ENCODE assay signal across 20 cellular contexts in the genomic region with DNA sequence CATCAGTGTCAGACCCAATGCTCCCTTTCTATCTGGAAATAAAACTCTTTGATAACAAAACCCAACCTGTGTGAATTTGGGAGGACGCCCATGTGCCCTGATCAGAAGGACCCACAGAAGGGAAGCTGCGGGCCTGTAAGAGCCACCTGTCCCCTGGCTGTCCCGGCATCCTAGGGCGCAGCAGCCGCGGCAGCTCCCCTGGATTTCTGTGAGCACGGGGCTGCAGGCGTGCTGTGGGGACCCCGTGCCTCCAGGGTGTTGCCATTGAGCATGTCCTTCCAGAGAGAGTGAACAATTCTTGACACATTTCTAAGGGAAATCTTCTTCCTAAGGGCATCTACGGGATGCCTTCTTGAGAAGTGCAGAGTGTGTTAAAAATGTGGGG.
DNase-seq lines count a peak whose midpoint lies in the region; ATAC-seq, FAIRE-seq and TF ChIP-seq lines count a peak whose summit lies in the region.
"Had no signal": no experiment of that assay in that cellular context is flagged by ENCODE, and none has a peak within 500 bp of the region (broad histone marks: within the 10 kb centered on the region; RNA-seq: fewer than 3 reads in every experiment).

No MANE protein-coding gene starts in this region.

- 0 out of 2 replicates have a peak, but pooled peaks cover 4% of the 10 kb centered on the region for H3F3A ChIP-seq in GM23338 (replicated peaks; ENCODE audit: low read depth)

- H3K27ac ChIP-seq in GM23338 (ENCODE audit: low read depth) = no peak overlapping the region
- H3K27ac ChIP-seq in HCT116 (ENCODE audit: low read depth, low read length) = no peak overlapping the region
- no peak overlapping the region for H3K27ac ChIP-seq in H1 (ENCODE audit: low read depth, low read length)
- H3K27ac ChIP-seq in temporal lobe (ENCODE audit: low read depth, low read length) = peak overlapping the region; percentile 45
- H3K27ac ChIP-seq: A549; BLaER1 treated with 17β-estradiol and CSF1 and Interleukin-3, amounts not matched to agents 10 nM and 100 nM had no signal

- peak overlapping the region; percentile 40; the same call in 1 of the 2 replicates for H2BK15ac ChIP-seq in H1 (ENCODE audit: low read length)

- intact Hi-C loops in HCT116 (cut with micrococcal nuclease) = loop anchor here (1.0 kb wide), 1 partner anchor 87 kb away; no protein-coding TSS in a partner anchor

- BruUV-seq in HCT116 (replicated peaks; lab: Mats Ljungman, UMichigan) = no TSS peak

- H2AK5ac ChIP-seq in H1 (ENCODE audit: low read depth, low read length) = peak overlapping the region; percentile 90; the same call in 1 of the 2 replicates

- H3K23ac ChIP-seq in H1 (ENCODE audit: insufficient read length) = no peak overlapping the region

- H3K27ac Mint-ChIP-seq in GM23338 = no peak overlapping the region
- H3K27ac Mint-ChIP-seq: CD14-positive monocyte; CD4-positive, alpha-beta T cell; CD8-positive, alpha-beta memory T cell had no signal

- H3K4me3 ChIP-seq in GM23338 (no peak overlapping the region), HCT116 (replicated peaks in 1 of 2; ENCODE audit: low read depth in 1 of 2, low read length in 2 of 2) (no peak overlapping the region), H1 (ENCODE audit: extremely low read depth in 1 of 4, insufficient read depth in 2 of 4, low read depth in 3 of 4, low read length in 4 of 4) (no peak overlapping the region), MG63 (no peak overlapping the region)
- H3K4me3 ChIP-seq: A549; BLaER1 treated with 17β-estradiol and CSF1 and Interleukin-3, amounts not matched to agents 10 nM and 100 nM; GM12878 had no signal

- TF ChIP-seq RAD21 in HCT116 (IDR thresholded peaks at IDR 0.05; ENCODE audit: low read depth) = no peak
- no peak for TF ChIP-seq RAD21 in H1 (IDR thresholded peaks at IDR 0.05 in 1 of 2, conservative IDR thresholded peaks at IDR 0.05 in 1 of 2; ENCODE audit: low read depth in 2 of 2, low read length in 2 of 2)

- H3K9me2 ChIP-seq in GM23338 (ENCODE audit: insufficient read depth) (no peaks in the 10 kb centered on the region), HCT116 (ENCODE audit: insufficient read depth) (no peaks in the 10 kb centered on the region)

- H3K27me3 ChIP-seq in GM23338 (ENCODE audit: insufficient read depth) (no peaks in the 10 kb centered on the region), HCT116 (ENCODE audit: insufficient read depth, low read length) (no peaks in the 10 kb centered on the region), H1 (replicated peaks in 1 of 4; ENCODE audit: control insufficient read depth in 3 of 4, extremely low read depth in 1 of 4, insufficient read depth in 3 of 4, low read length in 3 of 4) (no peaks in the 10 kb centered on the region), MG63 (peaks cover 21% of the 10 kb centered on the region)
- H3K27me3 ChIP-seq: BE2C had no signal

- WGBS in H1 (ENCODE audit: extremely low coverage in 1 of 2, insufficient coverage in 1 of 2, insufficient read length in 1 of 2, insufficient replicate concordance in 2 of 2, low coverage in 1 of 2, low lambda C conversion rate in 2 of 2, missing lambda C conversion rate in 1 of 2), 2 experiments = 90% methylated on average over 10 of the region's 10 CpGs; no CpG with 5 or more reads in 1 of the 2 experiments

- H3K79me1 ChIP-seq in H1 (ENCODE audit: low read depth, low read length) = no peaks in the 10 kb centered on the region; the same call in 1 of the 2 replicates

- ATAC-seq in GM23338 (peak; percentile 18), HCT116 (peak; percentile 16; the same call in 1 of the 2 replicates), GM21367 (IDR thresholded peaks at IDR 0.05; ENCODE audit: unreplicated experiment) (no peak), HG02884 (IDR thresholded peaks at IDR 0.05; ENCODE audit: unreplicated experiment) (no peak)

- peak overlapping the region; percentile 80 for H4K91ac ChIP-seq in H1 (replicated peaks; ENCODE audit: insufficient read length, low read length)

- no peak overlapping the region for H4K5ac ChIP-seq in H1 (ENCODE audit: insufficient read length, low read depth, low read length)

- no peak overlapping the region for H3K14ac ChIP-seq in H1 (ENCODE audit: insufficient read length)

- H3K23me2 ChIP-seq in H1 (ENCODE audit: low read depth, low read length) = peaks cover 3% of the 10 kb centered on the region; the same call in 1 of the 2 replicates

- no peak overlapping the region for H3K4me2 ChIP-seq in GM23338
- no peak overlapping the region for H3K4me2 ChIP-seq in HCT116 (ENCODE audit: low read length)
- no peak overlapping the region for H3K4me2 ChIP-seq in H1 (ENCODE audit: insufficient read depth in 1 of 2, low read depth in 2 of 2, low read length in 2 of 2)
- H3K4me2 ChIP-seq: A549; BLaER1 treated with 17β-estradiol and CSF1 and Interleukin-3, amounts not matched to agents 10 nM and 100 nM had no signal

- peaks cover 8% of the 10 kb centered on the region for H3K36me3 Mint-ChIP-seq in GM23338 (ENCODE audit: low read depth)
- H3K36me3 Mint-ChIP-seq: CD14-positive monocyte; CD8-positive, alpha-beta memory T cell had no signal

- H4K20me1 ChIP-seq in GM23338 (replicated peaks; ENCODE audit: insufficient read depth) = no peaks in the 10 kb centered on the region
- H4K20me1 ChIP-seq in HCT116 (ENCODE audit: insufficient read depth) = no peaks in the 10 kb centered on the region
- peaks cover 0 to 7% of the 10 kb centered on the region in 2 experiments for H4K20me1 ChIP-seq in H1 (replicated peaks in 1 of 2; ENCODE audit: control insufficient read depth in 1 of 2, insufficient read depth in 2 of 2, low read length in 2 of 2)

- H3K9me3 ChIP-seq in HCT116 (ENCODE audit: control insufficient read depth in 1 of 2, insufficient read depth in 1 of 2, low read depth in 1 of 2, low read length in 2 of 2) = no peaks in the 10 kb centered on the region
- peaks cover 0 to 8% of the 10 kb centered on the region in 2 experiments; a peak in 1 of 4 replicates for H3K9me3 ChIP-seq in H1 (ENCODE audit: insufficient read depth in 2 of 2, low read depth in 1 of 2, low read length in 1 of 2)
- H3K9me3 ChIP-seq in MG63 = no peaks in the 10 kb centered on the region
- H3K9me3 ChIP-seq: A549, BE2C had no signal

- CTCF ChIA-PET in HCT116 (lab: Charles Lee) (interaction anchor here (1.0 to 2.0 kb wide), 3 partner anchors 86 to 423 kb away, joined by 3 to 20 read pairs (median 3); no protein-coding TSS in a partner anchor), H1 (lab: Charles Lee; ENCODE audit: partially characterized antibody) (interaction anchor here (0.6 to 7.0 kb wide), 40 partner anchors 8 to 1016 kb away, joined by 3 to 72 read pairs (median 6); a partner anchor contains a TSS)

- no peak overlapping the region for H2BK12ac ChIP-seq in H1 (ENCODE audit: low read depth, low read length)

- RAD21 ChIA-PET in HCT116 (lab: Charles Lee; ENCODE audit: low non-redundant PET in 1 of 2, low total read pairs in 2 of 2, uncharacterized antibody in 2 of 2, unreplicated experiment in 2 of 2) = no interaction called here

- no peak for TF ChIP-seq EP300 in H1 (IDR thresholded peaks at IDR 0.05; ENCODE audit: borderline replicate concordance in 1 of 2, low read depth in 2 of 2, low read length in 2 of 2)

- H2BK20ac ChIP-seq in H1 (ENCODE audit: low read length) = no peak overlapping the region; the same call in 1 of the 2 replicates

- no peak overlapping the region for H3K18ac ChIP-seq in H1 (ENCODE audit: extremely low read depth, low read length)

- H2BK5ac ChIP-seq in H1 (ENCODE audit: low read depth, low read length) = 0 out of 2 replicates have a peak overlapping the region, but pooled peaks have one; percentile 13

- DNase-seq in GM23338 (ENCODE audit: low spot score) (no peak), HCT116 (ENCODE audit: low read depth, low spot score) (no peak), H1 (ENCODE audit: low read depth in 1 of 2, low spot score in 2 of 2) (no peak), MG63 (no peak)
- DNase-seq: DMS 273 treated with DMSO at 0.1 percent for 48 hours, GDM1, HCEC 1CT had no signal

- no peaks in the 10 kb centered on the region for H3K36me3 ChIP-seq in GM23338 (ENCODE audit: insufficient read depth)
- H3K36me3 ChIP-seq in HCT116 (ENCODE audit: control insufficient read depth in 1 of 2, insufficient read depth in 2 of 2, low read length in 2 of 2) = no peaks in the 10 kb centered on the region
- H3K36me3 ChIP-seq in H1 (ENCODE audit: control insufficient read depth in 2 of 4, insufficient read depth in 4 of 4, low read length in 3 of 4) = no peaks in the 10 kb centered on the region
- no peaks in the 10 kb centered on the region for H3K36me3 ChIP-seq in MG63
- H3K36me3 ChIP-seq: BE2C; BLaER1 treated with 17β-estradiol and CSF1 and Interleukin-3, amounts not matched to agents 10 nM and 100 nM had no signal

- no peak overlapping the region for H3K4me3 Mint-ChIP-seq in GM23338
- H3K4me3 Mint-ChIP-seq: CD14-positive monocyte; CD4-positive, alpha-beta T cell; CD8-positive, alpha-beta memory T cell had no signal

- no peaks in the 10 kb centered on the region for H3K79me2 ChIP-seq in GM23338 (replicated peaks; ENCODE audit: insufficient read depth)
- H3K79me2 ChIP-seq in HCT116 (ENCODE audit: insufficient read depth, low read length) = no peaks in the 10 kb centered on the region
- H3K79me2 ChIP-seq in H1 (ENCODE audit: control insufficient read depth in 1 of 2, insufficient read depth in 2 of 2, low read length in 2 of 2) = no peaks in the 10 kb centered on the region

- no peak for FAIRE-seq in H1 (lab: Jason Lieb, UNC)
- FAIRE-seq: A549, D721Med, GM12878, GM19239, H54 had no signal

- peak overlapping the region; percentile 20 for H3K4ac ChIP-seq in H1 (replicated peaks; ENCODE audit: insufficient read length, low read depth, low read length)

- H3K4me1 ChIP-seq in GM23338 (ENCODE audit: insufficient read depth) = no peaks in the 10 kb centered on the region
- H3K4me1 ChIP-seq in HCT116 (ENCODE audit: control insufficient read depth in 1 of 2, insufficient read depth in 2 of 2, low read length in 2 of 2) = no peaks in the 10 kb centered on the region
- peaks cover 0 to 3% (median 0%) of the 10 kb centered on the region in 4 experiments; a peak in 2 of 7 replicates for H3K4me1 ChIP-seq in H1 (replicated peaks in 1 of 4; ENCODE audit: control insufficient read depth in 3 of 4, insufficient read depth in 4 of 4, low read length in 3 of 4)
- H3K4me1 ChIP-seq: A549; BE2C; BLaER1 treated with 17β-estradiol and CSF1 and Interleukin-3, amounts not matched to agents 10 nM and 100 nM had no signal

- H3K9me3 Mint-ChIP-seq in GM23338 = peaks cover 21% of the 10 kb centered on the region
- H3K9me3 Mint-ChIP-seq: CD4-positive, alpha-beta T cell; CD8-positive, alpha-beta memory T cell had no signal

- POLR2A ChIA-PET in HCT116 (lab: Charles Lee) = no interaction called here
- POLR2A ChIA-PET in H1 (lab: Charles Lee; ENCODE audit: partially characterized antibody) = interaction anchor here (0.9 to 1.1 kb wide), 3 partner anchors 8 to 14 kb away, joined by 3 to 4 read pairs (median 3); no protein-coding TSS in a partner anchor

- H3K27me3 Mint-ChIP-seq in GM23338 (ENCODE audit: insufficient read depth, low read depth, poor library complexity) = peaks cover 18% of the 10 kb centered on the region
- H3K27me3 Mint-ChIP-seq: CD4-positive, alpha-beta T cell had no signal

- H2AFZ ChIP-seq in GM23338 (no peak overlapping the region), HCT116 (ENCODE audit: low read depth, low read length, poor library complexity, severe bottlenecking) (no peak overlapping the region), H1 (ENCODE audit: low read length) (no peak overlapping the region)

- TF ChIP-seq POLR2A in HCT116 (IDR thresholded peaks at IDR 0.05; ENCODE audit: borderline replicate concordance, extremely low read depth, insufficient read depth, insufficient read length) (no peak), H1 (IDR thresholded peaks at IDR 0.05; ENCODE audit: control extremely low read depth in 1 of 2, low read depth in 2 of 2, low read length in 2 of 2) (no peak)

- H3K4me1 Mint-ChIP-seq in GM23338 = no peaks in the 10 kb centered on the region
- H3K4me1 Mint-ChIP-seq: CD14-positive monocyte had no signal

- TF ChIP-seq CTCF in GM23338 (conservative IDR thresholded peaks at IDR 0.05; ENCODE audit: low read depth in 2 of 2) (no peak), HCT116 (IDR thresholded peaks at IDR 0.05 in 2 of 3, conservative IDR thresholded peaks at IDR 0.05 in 1 of 3; ENCODE audit: borderline replicate concordance in 1 of 3, insufficient read depth in 1 of 3, low read depth in 2 of 3, low read length in 2 of 3) (no peak), H1 (IDR thresholded peaks at IDR 0.05; ENCODE audit: control extremely low read depth in 1 of 3, insufficient read depth in 1 of 3, low read depth in 1 of 3, low read length in 3 of 3) (no peak)

- H3K9ac ChIP-seq in HCT116 (ENCODE audit: low read length) (no peak overlapping the region), H1 (replicated peaks in 1 of 4; ENCODE audit: extremely low read depth in 1 of 4, low read depth in 3 of 4, low read length in 3 of 4) (no peak overlapping the region)
- H3K9ac ChIP-seq: BLaER1 treated with 17β-estradiol and CSF1 and Interleukin-3, amounts not matched to agents 10 nM and 100 nM had no signal

- no peak overlapping the region for H3K56ac ChIP-seq in H1 (replicated peaks; ENCODE audit: insufficient read length, low read depth, low read length)

- no peak overlapping the region for H4K8ac ChIP-seq in H1 (ENCODE audit: extremely low read depth, insufficient read depth, low read length)

- H2BK120ac ChIP-seq in H1 (replicated peaks; ENCODE audit: low read depth, low read length) = no peak overlapping the region

Comparison
In these comparisons a context has a peak if more than half of its experiments do, and no peak if none do; other contexts are left out.
1. ATAC-seq: peak in GM23338 (single experiment) and HCT116 (single experiment); none in GM21367 (single experiment) and HG02884 (single experiment).